In genomic region chr17:40582328-40582901, GRCh38 we compare ENCODE assay signal across 8 cellular contexts. TPM values are rescaled to one million over a fixed set of nuclear protein-coding genes. Genes with fewer than 3 reads are reported as not detected.
A peak's percentile ranks its signal among the peaks of the same experiment; 100 is the strongest.
DNase-seq lines count a peak whose midpoint lies in the region; ATAC-seq and TF ChIP-seq lines count a peak whose summit lies in the region.

No MANE protein-coding gene starts in this region.

- H3K4me1 ChIP-seq in ovary (ENCODE audit: insufficient read depth) = no peaks in the 10 kb centered on the region

- peak overlapping the region in 17 of 21 experiments; percentile 2 to 87 (median 77) for H3K27ac ChIP-seq in skin epidermis
- H3K27ac ChIP-seq in ovary = no peak overlapping the region
- H3K27ac ChIP-seq in brain microvascular endothelial cell = no peak overlapping the region

- DNase-seq in GDM1 (lab: John Stamatoyannopoulos, UW) (peak; percentile 94), SKM-1 treated with dmso at 0.1 percent for 144 hours (lab: John Stamatoyannopoulos, UW; ENCODE audit: unreplicated experiment) (peak; percentile 82), ovary (no peak), brain microvascular endothelial cell (no peak)
- DNase-seq in Jurkat, Clone E6-1 (ENCODE audit: low read depth, low spot score) = peak; percentile 85

- peaks cover 10% of the 10 kb centered on the region for H3K27me3 Mint-ChIP-seq in dendritic cell treated with granulocyte-macrophage colony-stimulating factor and Interleukin-4, amounts not matched to agents 40 ng/mL and 50 ng/mL, for 4 days

- no peaks in the 10 kb centered on the region for H3K9me3 ChIP-seq in ovary

- H3K4me3 ChIP-seq in Jurkat, Clone E6-1 (ENCODE audit: low read length) = peak overlapping the region; percentile 22
- H3K4me3 ChIP-seq in skin epidermis (no peak overlapping the region), ovary (no peak overlapping the region), brain microvascular endothelial cell (ENCODE audit: low read depth, low read length) (no peak overlapping the region)

- no peaks in the 10 kb centered on the region for H3K36me3 Mint-ChIP-seq in dendritic cell treated with granulocyte-macrophage colony-stimulating factor and Interleukin-4, amounts not matched to agents 40 ng/mL and 50 ng/mL, for 4 days (ENCODE audit: low read depth)

- TF ChIP-seq EP300 in ovary (IDR thresholded peaks at IDR 0.05) = no peak

- H3K9me3 Mint-ChIP-seq in dendritic cell treated with granulocyte-macrophage colony-stimulating factor and Interleukin-4, amounts not matched to agents 40 ng/mL and 50 ng/mL, for 4 days = peaks cover 14% of the 10 kb centered on the region

- H3K36me3 ChIP-seq in ovary (no peaks in the 10 kb centered on the region), brain microvascular endothelial cell (replicated peaks) (no peaks in the 10 kb centered on the region)

- H3K27me3 ChIP-seq in ovary = no peaks in the 10 kb centered on the region
- peaks cover 3% of the 10 kb centered on the region for H3K27me3 ChIP-seq in brain microvascular endothelial cell (replicated peaks)

- no peak for TF ChIP-seq POLR2A in ovary (IDR thresholded peaks at IDR 0.05)

- no peak for TF ChIP-seq CTCF in ovary (IDR thresholded peaks at IDR 0.05)
- no peak for TF ChIP-seq CTCF in brain microvascular endothelial cell (IDR thresholded peaks at IDR 0.05; ENCODE audit: low read depth, low read length, missing control alignments)

- WGBS in ovary, 3 donors = 63 to 64% (median 63%) methylated on average over 11 of the region's 11 CpGs

- peak overlapping the region; percentile 14 for H3K4me3 Mint-ChIP-seq in dendritic cell treated with granulocyte-macrophage colony-stimulating factor and Interleukin-4, amounts not matched to agents 40 ng/mL and 50 ng/mL, for 4 days

- no peak overlapping the region for H3K27ac Mint-ChIP-seq in dendritic cell treated with granulocyte-macrophage colony-stimulating factor and Interleukin-4, amounts not matched to agents 40 ng/mL and 50 ng/mL, for 4 days

- in situ Hi-C loops in brain microvascular endothelial cell (cut with HindIII; ENCODE audit: low pct_ligation_motif_present, low sequenced_read_pairs) = no loop called here

- H3K4me1 Mint-ChIP-seq in dendritic cell treated with granulocyte-macrophage colony-stimulating factor and Interleukin-4, amounts not matched to agents 40 ng/mL and 50 ng/mL, for 4 days (ENCODE audit: low read depth) = peaks cover 9% of the 10 kb centered on the region

- peak; percentile 76 for ATAC-seq in GM21515 (IDR thresholded peaks at IDR 0.05; ENCODE audit: unreplicated experiment)

- intact Hi-C loops in dendritic cell treated with granulocyte-macrophage colony-stimulating factor and Interleukin-4, amounts not matched to agents 40 ng/mL and 50 ng/mL, for 4 days (cut with micrococcal nuclease) = no loop called here
- intact Hi-C loops in ovary (cut with DNase I) = no loop called here

RNA-seq across cellular contexts. Expression of gene CCR7, which starts 17.1 kb away (rescaled TPM):
- 6.1 TPM for polyA plus RNA-seq in Jurkat, Clone E6-1 (2012; ENCODE audit: insufficient read depth, insufficient read length)
- total RNA-seq in ovary = 1 to 10 TPM in 2 of 7 donors, under 1 TPM in 3, not detected in 2; 0.23 to 2.5 (median 0.37) TPM
- under 1 TPM; 0.18 to 0.60 TPM for polyA plus RNA-seq in ovary

Comparison
In these comparisons a context has a peak if more than half of its experiments do, and no peak if none do; other contexts are left out.
1. DNase-seq: peak in GDM1 (single experiment), Jurkat, Clone E6-1 (single experiment) and SKM-1 treated with dmso at 0.1 percent for 144 hours (single experiment); none in ovary (0 of 5) and brain microvascular endothelial cell (single experiment).
2. H3K27ac ChIP-seq: peak in skin epidermis (17 of 21); none in ovary (0 of 2) and brain microvascular endothelial cell (single experiment).